Comparison of ENCODE assay signal across 11 cellular contexts in the genomic region with DNA sequence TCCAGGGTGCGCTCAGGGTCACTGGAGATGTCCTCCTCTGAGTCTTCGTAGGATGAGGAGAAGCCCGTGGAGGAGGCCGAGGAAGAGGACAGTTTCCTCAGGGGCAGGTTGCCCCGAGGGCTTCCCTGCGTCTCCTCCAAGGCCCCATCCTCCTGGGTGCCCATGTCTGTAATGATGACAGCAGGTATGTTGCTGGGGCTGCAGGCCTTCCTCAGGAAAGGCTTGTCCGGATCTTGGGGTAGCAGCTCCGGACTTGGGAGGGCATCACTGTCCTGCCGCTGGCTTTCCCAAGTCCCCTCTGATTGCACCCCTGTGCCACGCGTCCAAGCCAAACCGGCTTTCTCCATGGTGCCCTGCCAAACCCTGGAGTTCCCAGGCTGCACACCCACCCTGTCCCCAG. TPM values are rescaled to one million over a fixed set of nuclear protein-coding genes. Genes with fewer than 3 reads are reported as not detected.
A peak's percentile ranks its signal among the peaks of the same experiment; 100 is the strongest.
DNase-seq lines count a peak whose midpoint lies in the region; ATAC-seq and TF ChIP-seq lines count a peak whose summit lies in the region.
"Had no signal": no experiment of that assay in that cellular context is flagged by ENCODE, and none has a peak within 500 bp of the region (broad histone marks: within the 10 kb centered on the region; RNA-seq: fewer than 3 reads in every experiment).

No MANE protein-coding gene starts in this region.

- H3K4me3 ChIP-seq in DOHH2 (ENCODE audit: low read length) (peak overlapping the region; percentile 96), endodermal cell (ENCODE audit: low read length) (peak overlapping the region; percentile 30), sigmoid colon (peak overlapping the region; percentile 83 to 94 (median 86))

- peaks cover 19% of the 10 kb centered on the region for H3F3A ChIP-seq in DOHH2 (ENCODE audit: control insufficient read depth, insufficient read depth)

- intact Hi-C loops in sigmoid colon (cut with DNase I): loop anchor here (5.0 kb wide), 3 partner anchors 33 to 188 kb away; a partner anchor contains a TSS

- no peak overlapping the region for H3K9ac ChIP-seq in endodermal cell (ENCODE audit: extremely low read depth, low read length, poor library complexity, severe bottlenecking)
- H3K9ac ChIP-seq: parathyroid adenoma had no signal

- TF ChIP-seq POLR2A in sigmoid colon (IDR thresholded peaks at IDR 0.05): no peak

- DNase-seq in T-helper 17 cell: no peak
- DNase-seq in endodermal cell: no peak
- peak; percentile 64 for DNase-seq in sigmoid colon
- no peak for DNase-seq in AML-193 (lab: John Stamatoyannopoulos, UW)
- DNase-seq in stimulated activated CD4-positive, alpha-beta T cell treated with anti-CD3 and anti-CD28 coated beads, Interleukin-2, amount 100 ng/mL, for 24 hours: no peak
- no peak for DNase-seq in H4 (ENCODE audit: low spot score)
- DNase-seq in OCI-M2 (lab: John Stamatoyannopoulos, UW; ENCODE audit: unreplicated experiment): no peak
- DNase-seq: NCI-H1417 had no signal

- H3K27me3 Mint-ChIP-seq in T-helper 17 cell (no peaks in the 10 kb centered on the region), endodermal cell (ENCODE audit: insufficient read depth) (peaks cover 1% of the 10 kb centered on the region)

- WGBS in endodermal cell (ENCODE audit: insufficient coverage in 1 of 2, insufficient read length in 1 of 2), 2 experiments: 84 to 100% methylated on average over 6 to 12 of the region's 12 CpGs
- 71 to 83% methylated on average over 12 of the region's 12 CpGs for WGBS in sigmoid colon, 2 donors

- ATAC-seq in T-helper 17 cell: no peak
- ATAC-seq: HCT116 had no signal

- H3K4me2 ChIP-seq in DOHH2 (ENCODE audit: low read length): peak overlapping the region; percentile 94

- H3K36me3 ChIP-seq in DOHH2 (ENCODE audit: control insufficient read depth, low read length) (peaks cover 80% of the 10 kb centered on the region), endodermal cell (ENCODE audit: control insufficient read depth, insufficient read depth, low read length) (peaks cover 40% of the 10 kb centered on the region), sigmoid colon (peaks cover 0 to 15% (median 3%) of the 10 kb centered on the region in 4 donors)

- H3K4me1 ChIP-seq in DOHH2 (ENCODE audit: control insufficient read depth, low read length) (peaks cover 73% of the 10 kb centered on the region), endodermal cell (ENCODE audit: control insufficient read depth, insufficient read depth, low read length) (peaks cover 19% of the 10 kb centered on the region), sigmoid colon (peaks cover 0 to 74% (median 70%) of the 10 kb centered on the region in 4 donors)
- H3K4me1 ChIP-seq: parathyroid adenoma had no signal

- H3K27me3 ChIP-seq in DOHH2 (ENCODE audit: control insufficient read depth, low read length) (no peaks in the 10 kb centered on the region), endodermal cell (ENCODE audit: control insufficient read depth, insufficient read depth, low read length, poor library complexity, severe bottlenecking) (no peaks in the 10 kb centered on the region), sigmoid colon (no peaks in the 10 kb centered on the region)

- H3K4me1 Mint-ChIP-seq in T-helper 17 cell: peaks cover 49% of the 10 kb centered on the region
- H3K4me1 Mint-ChIP-seq in endodermal cell: peaks cover 43% of the 10 kb centered on the region

- H3K9me3 ChIP-seq in DOHH2 (ENCODE audit: control insufficient read depth, insufficient read depth, low read length) (no peaks in the 10 kb centered on the region), T-helper 17 cell (ENCODE audit: control insufficient read depth, low read length, poor library complexity, severe bottlenecking) (no peaks in the 10 kb centered on the region), endodermal cell (ENCODE audit: control insufficient read depth, low read length) (no peaks in the 10 kb centered on the region), sigmoid colon (no peaks in the 10 kb centered on the region)

- peaks cover 22% of the 10 kb centered on the region for H4K20me1 ChIP-seq in DOHH2 (ENCODE audit: control insufficient read depth, insufficient read depth, low read depth, low read length)

- peak overlapping the region; percentile 97 for H3K27ac Mint-ChIP-seq in T-helper 17 cell
- no peak overlapping the region for H3K27ac Mint-ChIP-seq in endodermal cell

- no peak for TF ChIP-seq EP300 in sigmoid colon (IDR thresholded peaks at IDR 0.05)

- H3K36me3 Mint-ChIP-seq in T-helper 17 cell (ENCODE audit: low read depth): peaks cover 17% of the 10 kb centered on the region
- peaks cover 33% of the 10 kb centered on the region for H3K36me3 Mint-ChIP-seq in endodermal cell (ENCODE audit: low read depth)

- peaks cover 86% of the 10 kb centered on the region for H3K79me2 ChIP-seq in DOHH2 (ENCODE audit: control insufficient read depth, low read length)
- H3K79me2 ChIP-seq: parathyroid adenoma had no signal

- H3K4me3 Mint-ChIP-seq in T-helper 17 cell: peak overlapping the region; percentile 96
- H3K4me3 Mint-ChIP-seq in endodermal cell: peak overlapping the region; percentile 7

- no peaks in the 10 kb centered on the region for H3K9me2 ChIP-seq in DOHH2 (replicated peaks; ENCODE audit: control insufficient read depth, low read length)

- no peak for TF ChIP-seq CTCF in DOHH2 (IDR thresholded peaks at IDR 0.05; ENCODE audit: low read depth, low read length, poor library complexity, severe bottlenecking)
- TF ChIP-seq CTCF in endodermal cell (conservative IDR thresholded peaks at IDR 0.05): no peak
- no peak for TF ChIP-seq CTCF in sigmoid colon (IDR thresholded peaks at IDR 0.05)

- no peaks in the 10 kb centered on the region for H3K9me3 Mint-ChIP-seq in endodermal cell

- H3K27ac ChIP-seq in DOHH2 (ENCODE audit: low read depth, low read length) (peak overlapping the region; percentile 96), endodermal cell (ENCODE audit: low read depth, low read length) (no peak overlapping the region), sigmoid colon (peak overlapping the region; percentile 90 to 97 (median 94))
- H3K27ac ChIP-seq: parathyroid adenoma had no signal

RNA-seq across cellular contexts. Expression of a gene that starts 3.5 kb away (rescaled TPM):
- total RNA-seq in T-helper 17 cell (100 to 1,000 TPM; 128 to 166 TPM), endodermal cell (10 to 100 TPM; 22.4 to 28.3 TPM), sigmoid colon (10 to 100 TPM; 52.4 to 80.9 (median 61.7) TPM)
- 12.3 TPM for polyA plus RNA-seq in endodermal cell (2013, experiment 1 of 2)
- 12.3 TPM for polyA plus RNA-seq in endodermal cell (2013, experiment 2 of 2)
- 10 to 100 TPM in 1 of 3 donors, 1 to 10 TPM in 2; 1.4 to 20.4 (median 4.2) TPM for polyA plus RNA-seq in sigmoid colon
- 1.9 and 2.1 TPM in 2 replicates for total RNA-seq in H4 (2014; rRNA removed; shearing (Covaris generic))

Comparison
In these comparisons a context has a peak if more than half of its experiments do, and no peak if none do; other contexts are left out.
1. H3K4me3 ChIP-seq: peak in every context shown above with its lines; median percentile 96 in DOHH2; 86 in sigmoid colon; 30 in endodermal cell.